In genomic region chr17:75524269-75524970, GRCh38 we compare ENCODE assay signal across 8 cellular contexts. TPM values are rescaled to one million over a fixed set of nuclear protein-coding genes. Genes with fewer than 3 reads are reported as not detected.
DNase-seq lines count a peak whose midpoint lies in the region; ATAC-seq and TF ChIP-seq lines count a peak whose summit lies in the region.

No MANE protein-coding gene starts in this region.

- H3K4me3 Mint-ChIP-seq in T-cell (peak overlapping the region; percentile 58 to 76 (median 68)), progenitor cell of endocrine pancreas (ENCODE audit: low read depth) (peak overlapping the region; percentile 72)

- H3K9me3 ChIP-seq in ES-I3 (ENCODE audit: control insufficient read depth, insufficient read depth, low read length): no peaks in the 10 kb centered on the region

- H3K4me3 ChIP-seq in fibroblast of villous mesenchyme (ENCODE audit: low read depth, low read length): peak overlapping the region; percentile 64

- H3K9ac ChIP-seq in ES-I3 (ENCODE audit: low read depth, low read length): peak overlapping the region; percentile 97

- H3K4me1 ChIP-seq in ES-I3 (ENCODE audit: insufficient read depth, low read length): no peaks in the 10 kb centered on the region; the same call in 1 of the 2 replicates

- peaks cover 3% of the 10 kb centered on the region; the same call in 1 of the 2 replicates for H3K36me3 ChIP-seq in ES-I3 (ENCODE audit: insufficient read depth, low read length)

- CTCF ChIA-PET in T-cell (lab: Charles Lee): interaction anchor here (0.5 to 1.3 kb wide), 2 partner anchors 8 to 99 kb away, joined by 3 to 17 read pairs; partner anchors contain the start of gene TSEN54 (in 1 of the 2)

- DNase-seq in T-cell: peak in 1 of 34 experiments; percentile 10
- DNase-seq in fibroblast of villous mesenchyme (ENCODE audit: low read depth): no peak
- no peak for DNase-seq in progenitor cell of endocrine pancreas (ENCODE audit: low spot score, unreplicated experiment)
- DNase-seq in KBM-7: no peak
- no peak for DNase-seq in NCI-H226
- DNase-seq in G401 (ENCODE audit: low spot score): no peak

- POLR2A ChIA-PET in T-cell (lab: Charles Lee): interaction anchor here (0.5 to 0.7 kb wide), 2 partner anchors 395 to 830 kb away, joined by 3 to 4 read pairs; no protein-coding TSS in a partner anchor

- H3K4me1 Mint-ChIP-seq in T-cell: peaks cover 10 to 18% (median 13%) of the 10 kb centered on the region in 3 donors
- H3K4me1 Mint-ChIP-seq in progenitor cell of endocrine pancreas (ENCODE audit: low read depth): peaks cover 17% of the 10 kb centered on the region

- TF ChIP-seq CTCF in fibroblast of villous mesenchyme (IDR thresholded peaks at IDR 0.05; ENCODE audit: insufficient read depth, low read depth, low read length) (no peak), progenitor cell of endocrine pancreas (IDR thresholded peaks at IDR 0.05; ENCODE audit: unreplicated experiment) (no peak)

- ATAC-seq in T-cell (replicated peaks in 1 of 4) (no peak), HG03460 (IDR thresholded peaks at IDR 0.05; ENCODE audit: unreplicated experiment) (no peak)

- H3K36me3 Mint-ChIP-seq in T-cell: peaks cover 16% of the 10 kb centered on the region
- peaks cover 11% of the 10 kb centered on the region for H3K36me3 Mint-ChIP-seq in progenitor cell of endocrine pancreas (ENCODE audit: insufficient read depth)

- H3K27me3 Mint-ChIP-seq in T-cell (no peaks in the 10 kb centered on the region), progenitor cell of endocrine pancreas (no peaks in the 10 kb centered on the region)

- in situ Hi-C loops in KBM-7 (cut with MboI; ENCODE audit: low pct_unique_long_range_greater_than_20kb, low sequenced_read_pairs): no loop called here
- in situ Hi-C loops in G401 (cut with HindIII; ENCODE audit: low sequenced_read_pairs): no loop called here

- H3K9me3 Mint-ChIP-seq in T-cell (no peaks in the 10 kb centered on the region), progenitor cell of endocrine pancreas (ENCODE audit: low read depth) (no peaks in the 10 kb centered on the region)

- H3K27ac Mint-ChIP-seq in T-cell: peak overlapping the region; percentile 49 to 68
- H3K27ac Mint-ChIP-seq in progenitor cell of endocrine pancreas: peak overlapping the region; percentile 86

RNA-seq across cellular contexts. Expression of gene LLGL2, which starts 1.1 kb away (rescaled TPM):
- total RNA-seq in T-cell: 10 to 100 TPM; 31.2 to 75.7 (median 53.4) TPM
- 0.32 and 2.2 TPM in 2 replicates for total RNA-seq in fibroblast of villous mesenchyme
- total RNA-seq in progenitor cell of endocrine pancreas: 232 and 235 TPM in 2 replicates
- 28.9 and 37.8 TPM in 2 replicates for total RNA-seq in G401 (2014; rRNA removed; shearing (Covaris generic))

RNA-seq across cellular contexts. Expression of gene TSEN54, which starts 8.1 kb away (rescaled TPM):
- 10 to 100 TPM; 54.9 to 94.7 (median 67.6) TPM for total RNA-seq in T-cell
- total RNA-seq in fibroblast of villous mesenchyme: 11.3 and 12.1 TPM in 2 replicates
- 56.0 and 56.4 TPM in 2 replicates for total RNA-seq in progenitor cell of endocrine pancreas
- 47.2 and 56.3 TPM in 2 replicates for total RNA-seq in G401 (2014; rRNA removed; shearing (Covaris generic))

RNA-seq across cellular contexts. Expression of gene CASKIN2, which starts 9.1 kb away (rescaled TPM):
- total RNA-seq in T-cell (under 1 TPM; 0.28 to 0.88 (median 0.85) TPM), fibroblast of villous mesenchyme (7.4 and 9.5 TPM in 2 replicates), progenitor cell of endocrine pancreas (47.6 and 50.6 TPM in 2 replicates)
- 11.6 and 11.8 TPM in 2 replicates for total RNA-seq in G401 (2014; rRNA removed; shearing (Covaris generic))
